Comparison of ENCODE assay signal across 25 cellular contexts in genomic region chr3:78177780-78178179, GRCh38.
"Had no signal": no experiment of that assay in that cellular context is flagged by ENCODE, and none has a peak within 500 bp of the region (broad histone marks: within the 10 kb centered on the region; RNA-seq: fewer than 3 reads in every experiment).

No MANE protein-coding gene starts in this region.

- H3K36me3 ChIP-seq: gastrocnemius medialis, lower lobe of right lung, ovary, right lobe of liver, suprapubic skin, transverse colon, upper lobe of right lung, uterus had no signal

- H3K27me3 ChIP-seq: gastrocnemius medialis, ovary, right lobe of liver, suprapubic skin, transverse colon, upper lobe of right lung, uterus had no signal

- H3K4me1 ChIP-seq: gastrocnemius medialis, lower lobe of right lung, right lobe of liver, suprapubic skin, transverse colon, upper lobe of right lung, uterus had no signal

- H3K27ac ChIP-seq: coronary artery, epithelial cell of prostate, gastrocnemius medialis, lower lobe of right lung, ovary, right lobe of liver, suprapubic skin, transverse colon, upper lobe of right lung, uterus had no signal

- ATAC-seq: effector memory CD8-positive, alpha-beta T cell; esophagus mucosa; gastrocnemius medialis; left cardiac atrium; left ventricle myocardium superior; natural killer cell; stimulated activated naive B cell treated with anti-CD40 and anti-IgM and Interleukin-4, amounts not matched to agents 10 μg/mL and 1 μg/mL and 100 μg/mL, for 72 hours; upper lobe of right lung had no signal

- H3K4me3 ChIP-seq: coronary artery, gastrocnemius medialis, lower lobe of right lung, ovary, right lobe of liver, suprapubic skin, transverse colon, upper lobe of right lung, uterus had no signal

- DNase-seq: dermis blood vessel endothelial cell; effector memory CD8-positive, alpha-beta T cell; foreskin fibroblast; gastrocnemius medialis; head of caudate nucleus; kidney; left cardiac atrium; left ventricle myocardium superior; lower lobe of right lung; natural killer cell; occipital lobe; ovary; posterior cingulate gyrus; right lobe of liver; small intestine; stimulated activated CD4-positive, alpha-beta T cell treated with anti-CD3 and anti-CD28 coated beads, Interleukin-15, amount 100 ng/mL, for 24 hours; stimulated activated CD4-positive, alpha-beta T cell treated with anti-CD3 and anti-CD28 coated beads, Interleukin-2, amount 100 ng/mL, for 48 hours; stimulated activated naive B cell treated with anti-CD40 and anti-IgM and Interleukin-4, amounts not matched to agents 10 μg/mL and 1 μg/mL and 100 μg/mL, for 72 hours; transverse colon; upper lobe of right lung; uterus had no signal

- H3K9me3 ChIP-seq: gastrocnemius medialis, lower lobe of right lung, ovary, right lobe of liver, suprapubic skin, transverse colon, upper lobe of right lung, uterus had no signal
